In genomic region chr19:42282036-42282762, GRCh38 we compare ENCODE assay signal across 8 cellular contexts. TPM values are rescaled to one million over a fixed set of nuclear protein-coding genes. Genes with fewer than 3 reads are reported as not detected.
DNase-seq lines count a peak whose midpoint lies in the region; ATAC-seq and TF ChIP-seq lines count a peak whose summit lies in the region.

No MANE protein-coding gene starts in this region.

- H3K9ac ChIP-seq in iPS-15b (ENCODE audit: low read depth, low read length): no peak overlapping the region

- no peaks in the 10 kb centered on the region for H3K9me3 ChIP-seq in iPS-15b (ENCODE audit: control insufficient read depth, insufficient read depth, low read length)

- H3K9me3 Mint-ChIP-seq in WTC11: no peaks in the 10 kb centered on the region
- H3K9me3 Mint-ChIP-seq in stimulated activated naive CD8-positive, alpha-beta T cell treated with anti-CD3 and anti-CD28 coated beads, Interleukin-15, amount 100 ng/mL, for 72 hours: no peaks in the 10 kb centered on the region

- CTCF ChIA-PET in WTC11 (lab: Charles Lee): interaction anchor here (0.5 to 7.5 kb wide), 9 partner anchors 9 to 114 kb away, joined by 3 to 239 read pairs (median 6); partner anchors contain the start of genes ERF and GSK3A

- H3K4me1 ChIP-seq in iPS-15b (ENCODE audit: control insufficient read depth, insufficient read depth, low read length): peaks cover 22% of the 10 kb centered on the region

- ATAC-seq in WTC11: no peak
- ATAC-seq in stimulated activated naive CD8-positive, alpha-beta T cell treated with anti-CD3 and anti-CD28 coated beads, Interleukin-15, amount 100 ng/mL, for 72 hours: no peak

- peak overlapping the region; percentile 75 for H3K4me3 Mint-ChIP-seq in WTC11
- H3K4me3 Mint-ChIP-seq in stimulated activated naive CD8-positive, alpha-beta T cell treated with anti-CD3 and anti-CD28 coated beads, Interleukin-15, amount 100 ng/mL, for 72 hours: peak overlapping the region; percentile 74

- POLR2A ChIA-PET in WTC11 (lab: Charles Lee): no interaction called here

- peak overlapping the region; percentile 54 for H3K4me3 ChIP-seq in iPS-15b (ENCODE audit: low read depth, low read length)

- no peak for TF ChIP-seq CTCF in WTC11 (IDR thresholded peaks at IDR 0.05)

- H3K4me1 Mint-ChIP-seq in WTC11: peaks cover 37% of the 10 kb centered on the region
- H3K4me1 Mint-ChIP-seq in stimulated activated naive CD8-positive, alpha-beta T cell treated with anti-CD3 and anti-CD28 coated beads, Interleukin-15, amount 100 ng/mL, for 72 hours: peaks cover 46% of the 10 kb centered on the region

- peaks cover 5% of the 10 kb centered on the region for H3K36me3 ChIP-seq in iPS-15b (ENCODE audit: control insufficient read depth, insufficient read depth, low read length)

- H3K27me3 Mint-ChIP-seq in WTC11 (ENCODE audit: low read depth): no peaks in the 10 kb centered on the region
- no peaks in the 10 kb centered on the region for H3K27me3 Mint-ChIP-seq in stimulated activated naive CD8-positive, alpha-beta T cell treated with anti-CD3 and anti-CD28 coated beads, Interleukin-15, amount 100 ng/mL, for 72 hours

- H3K27me3 ChIP-seq in iPS-15b (ENCODE audit: control insufficient read depth, insufficient read depth, low read length): no peaks in the 10 kb centered on the region

- H3K36me3 Mint-ChIP-seq in WTC11: peaks cover under 1% of the 10 kb centered on the region; the same call in 1 of the 2 replicates

- DNase-seq in NCI-H1092 treated with DMSO at 0.1 percent for 48 hours (lab: John Stamatoyannopoulos, UW) (peak; percentile 50), NCI-H1092 (lab: John Stamatoyannopoulos, UW) (no peak), WTC11 (ENCODE audit: low spot score) (no peak), KG1 (lab: John Stamatoyannopoulos, UW) (no peak), NCI-H524 (lab: John Stamatoyannopoulos, UW) (no peak)
- DNase-seq in stimulated activated naive CD8-positive, alpha-beta T cell treated with anti-CD3 and anti-CD28 coated beads, Interleukin-15, amount 100 ng/mL, for 72 hours: no peak
- DNase-seq in stimulated activated naive CD4-positive, alpha-beta T cell treated with Interleukin-2 at 50 U/mL for 16 hours (lab: John Stamatoyannopoulos, UW): no peak

- H3K27ac Mint-ChIP-seq in WTC11: peak overlapping the region; percentile 83
- H3K27ac Mint-ChIP-seq in stimulated activated naive CD8-positive, alpha-beta T cell treated with anti-CD3 and anti-CD28 coated beads, Interleukin-15, amount 100 ng/mL, for 72 hours: peak overlapping the region; percentile 1 to 9

TF ChIP-seq in WTC11, 78 proteins besides CTCF, POLR2A, EP300 and RAD21 (continues in another document):
- TF ChIP-seq PRRX2 (CRISPR knock-in tag; IDR thresholded peaks at IDR 0.05) (no peak), ESRRA (CRISPR knock-in tag; IDR thresholded peaks at IDR 0.05; ENCODE audit: borderline replicate concordance) (no peak), FOXP1 (CRISPR knock-in tag; IDR thresholded peaks at IDR 0.05; ENCODE audit: borderline replicate concordance) (no peak), ZNF317 (CRISPR knock-in tag; IDR thresholded peaks at IDR 0.05; ENCODE audit: borderline replicate concordance, low read depth) (no peak), SMAD3 (CRISPR knock-in tag; IDR thresholded peaks at IDR 0.05; ENCODE audit: borderline replicate concordance) (no peak), OVOL2 (CRISPR knock-in tag; IDR thresholded peaks at IDR 0.05; ENCODE audit: borderline replicate concordance) (no peak), KAT7 (CRISPR knock-in tag; IDR thresholded peaks at IDR 0.05; ENCODE audit: borderline replicate concordance) (no peak), ATF6 (CRISPR knock-in tag; IDR thresholded peaks at IDR 0.05) (no peak), NFYB (CRISPR knock-in tag; conservative IDR thresholded peaks at IDR 0.05; ENCODE audit: low read depth) (no peak), NR1H2 (CRISPR knock-in tag; IDR thresholded peaks at IDR 0.05) (no peak)
- TF ChIP-seq, protein P1, sequence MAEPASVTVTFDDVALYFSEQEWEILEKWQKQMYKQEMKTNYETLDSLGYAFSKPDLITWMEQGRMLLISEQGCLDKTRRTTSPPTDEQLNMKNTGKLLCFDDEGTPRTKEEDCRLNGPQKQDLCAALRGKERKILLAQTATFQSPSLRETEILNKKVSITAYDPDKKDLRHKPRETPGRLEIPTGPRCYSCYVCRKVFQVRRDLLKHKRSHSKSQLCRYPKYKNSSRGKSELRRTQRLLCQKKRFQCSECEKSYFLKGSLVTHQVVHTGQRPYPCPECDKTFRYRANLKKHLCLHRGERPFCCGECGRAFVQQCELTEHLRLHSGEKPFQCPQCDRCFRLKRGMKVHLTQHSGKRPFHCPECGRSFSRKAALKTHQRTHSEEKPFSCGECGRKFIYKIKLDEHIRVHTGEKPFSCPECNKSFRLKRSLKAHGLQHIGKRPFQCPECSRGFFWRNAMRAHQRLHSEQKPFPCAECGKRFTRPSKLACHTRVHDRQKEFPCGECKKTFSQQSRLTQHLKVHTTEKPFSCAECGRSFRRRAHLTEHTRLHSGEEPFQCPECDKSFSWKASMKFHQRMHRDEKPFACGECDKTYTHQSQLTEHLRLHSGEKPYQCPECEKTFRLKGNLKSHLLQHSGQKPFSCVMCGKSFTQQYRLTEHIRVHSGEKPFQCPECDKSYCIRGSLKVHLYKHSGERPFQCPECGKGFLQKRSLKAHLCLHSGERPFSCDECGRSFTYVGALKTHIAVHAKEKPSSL (CRISPR knock-in tag; conservative IDR thresholded peaks at IDR 0.05): no peak
- TF ChIP-seq, protein P2, sequence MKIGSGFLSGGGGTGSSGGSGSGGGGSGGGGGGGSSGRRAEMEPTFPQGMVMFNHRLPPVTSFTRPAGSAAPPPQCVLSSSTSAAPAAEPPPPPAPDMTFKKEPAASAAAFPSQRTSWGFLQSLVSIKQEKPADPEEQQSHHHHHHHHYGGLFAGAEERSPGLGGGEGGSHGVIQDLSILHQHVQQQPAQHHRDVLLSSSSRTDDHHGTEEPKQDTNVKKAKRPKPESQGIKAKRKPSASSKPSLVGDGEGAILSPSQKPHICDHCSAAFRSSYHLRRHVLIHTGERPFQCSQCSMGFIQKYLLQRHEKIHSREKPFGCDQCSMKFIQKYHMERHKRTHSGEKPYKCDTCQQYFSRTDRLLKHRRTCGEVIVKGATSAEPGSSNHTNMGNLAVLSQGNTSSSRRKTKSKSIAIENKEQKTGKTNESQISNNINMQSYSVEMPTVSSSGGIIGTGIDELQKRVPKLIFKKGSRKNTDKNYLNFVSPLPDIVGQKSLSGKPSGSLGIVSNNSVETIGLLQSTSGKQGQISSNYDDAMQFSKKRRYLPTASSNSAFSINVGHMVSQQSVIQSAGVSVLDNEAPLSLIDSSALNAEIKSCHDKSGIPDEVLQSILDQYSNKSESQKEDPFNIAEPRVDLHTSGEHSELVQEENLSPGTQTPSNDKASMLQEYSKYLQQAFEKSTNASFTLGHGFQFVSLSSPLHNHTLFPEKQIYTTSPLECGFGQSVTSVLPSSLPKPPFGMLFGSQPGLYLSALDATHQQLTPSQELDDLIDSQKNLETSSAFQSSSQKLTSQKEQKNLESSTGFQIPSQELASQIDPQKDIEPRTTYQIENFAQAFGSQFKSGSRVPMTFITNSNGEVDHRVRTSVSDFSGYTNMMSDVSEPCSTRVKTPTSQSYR (CRISPR knock-in tag; IDR thresholded peaks at IDR 0.05): no peak
- TF ChIP-seq, protein P3, sequence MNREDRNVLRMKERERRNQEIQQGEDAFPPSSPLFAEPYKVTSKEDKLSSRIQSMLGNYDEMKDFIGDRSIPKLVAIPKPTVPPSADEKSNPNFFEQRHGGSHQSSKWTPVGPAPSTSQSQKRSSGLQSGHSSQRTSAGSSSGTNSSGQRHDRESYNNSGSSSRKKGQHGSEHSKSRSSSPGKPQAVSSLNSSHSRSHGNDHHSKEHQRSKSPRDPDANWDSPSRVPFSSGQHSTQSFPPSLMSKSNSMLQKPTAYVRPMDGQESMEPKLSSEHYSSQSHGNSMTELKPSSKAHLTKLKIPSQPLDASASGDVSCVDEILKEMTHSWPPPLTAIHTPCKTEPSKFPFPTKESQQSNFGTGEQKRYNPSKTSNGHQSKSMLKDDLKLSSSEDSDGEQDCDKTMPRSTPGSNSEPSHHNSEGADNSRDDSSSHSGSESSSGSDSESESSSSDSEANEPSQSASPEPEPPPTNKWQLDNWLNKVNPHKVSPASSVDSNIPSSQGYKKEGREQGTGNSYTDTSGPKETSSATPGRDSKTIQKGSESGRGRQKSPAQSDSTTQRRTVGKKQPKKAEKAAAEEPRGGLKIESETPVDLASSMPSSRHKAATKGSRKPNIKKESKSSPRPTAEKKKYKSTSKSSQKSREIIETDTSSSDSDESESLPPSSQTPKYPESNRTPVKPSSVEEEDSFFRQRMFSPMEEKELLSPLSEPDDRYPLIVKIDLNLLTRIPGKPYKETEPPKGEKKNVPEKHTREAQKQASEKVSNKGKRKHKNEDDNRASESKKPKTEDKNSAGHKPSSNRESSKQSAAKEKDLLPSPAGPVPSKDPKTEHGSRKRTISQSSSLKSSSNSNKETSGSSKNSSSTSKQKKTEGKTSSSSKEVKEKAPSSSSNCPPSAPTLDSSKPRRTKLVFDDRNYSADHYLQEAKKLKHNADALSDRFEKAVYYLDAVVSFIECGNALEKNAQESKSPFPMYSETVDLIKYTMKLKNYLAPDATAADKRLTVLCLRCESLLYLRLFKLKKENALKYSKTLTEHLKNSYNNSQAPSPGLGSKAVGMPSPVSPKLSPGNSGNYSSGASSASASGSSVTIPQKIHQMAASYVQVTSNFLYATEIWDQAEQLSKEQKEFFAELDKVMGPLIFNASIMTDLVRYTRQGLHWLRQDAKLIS (CRISPR knock-in tag; IDR thresholded peaks at IDR 0.05; ENCODE audit: borderline replicate concordance): no peak

RNA-seq across cellular contexts. Expression of gene CIC, which starts 13.1 kb away (rescaled TPM):
- total RNA-seq in WTC11 (2021): 53.0 to 58.5 TPM (median 55.8 TPM) in 3 replicates

RNA-seq across cellular contexts. Expression of gene PRR19, which starts 19.7 kb away (rescaled TPM):
- total RNA-seq in WTC11 (2021): 3.6 to 5.0 TPM (median 3.7 TPM) in 3 replicates

RNA-seq across cellular contexts. Expression of gene PAFAH1B3, which starts 20.2 kb away (rescaled TPM):
- 118 to 126 TPM (median 119 TPM) in 3 replicates for total RNA-seq in WTC11 (2021)

RNA-seq across cellular contexts. Expression of gene ERF, which starts 27.3 kb away (rescaled TPM):
- 65.4 to 67.6 TPM (median 65.9 TPM) in 3 replicates for total RNA-seq in WTC11 (2021)

RNA-seq across cellular contexts. Expression of gene TMEM145, which starts 30.9 kb away (rescaled TPM):
- 6.9 to 7.1 TPM (median 7.0 TPM) in 3 replicates for total RNA-seq in WTC11 (2021)
